ENCODE assay signal across 9 cellular contexts in the genomic region with DNA sequence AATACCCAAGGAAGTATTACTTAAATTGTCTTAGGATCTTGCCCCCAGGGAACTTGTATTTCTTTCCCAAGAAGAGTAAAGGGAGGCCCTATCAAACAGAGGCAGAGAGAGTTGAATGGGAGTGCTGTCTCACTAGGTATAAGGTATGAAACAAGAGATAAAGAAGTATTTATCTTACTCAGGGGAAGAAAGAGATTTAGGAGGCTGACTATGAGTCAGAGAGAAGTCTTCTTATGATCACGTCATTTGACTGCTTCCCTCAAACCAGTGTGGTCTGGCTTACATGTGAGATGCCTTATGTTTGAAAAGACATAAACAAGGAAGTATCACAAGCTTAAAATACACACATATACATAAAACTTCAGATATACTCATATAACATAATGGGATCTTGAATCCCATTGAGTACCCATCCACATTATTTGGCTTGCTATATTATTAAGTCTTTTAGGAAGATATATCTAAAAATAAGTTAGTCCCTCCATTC. TPM values are rescaled to one million over a fixed set of nuclear protein-coding genes. Genes with fewer than 3 reads are reported as not detected.
DNase-seq lines count a peak whose midpoint lies in the region; ATAC-seq, FAIRE-seq and TF ChIP-seq lines count a peak whose summit lies in the region.
"Had no signal": no experiment of that assay in that cellular context is flagged by ENCODE, and none has a peak within 500 bp of the region (broad histone marks: within the 10 kb centered on the region; RNA-seq: fewer than 3 reads in every experiment).

No MANE protein-coding gene starts in this region.

- peak; percentile 45 for ATAC-seq in GM21381 (IDR thresholded peaks at IDR 0.05; ENCODE audit: unreplicated experiment)
- ATAC-seq in right lobe of liver: peak in 1 of 4 donors; percentile 2

- FAIRE-seq in H54 (lab: Jason Lieb, UNC): no peak

- 47% methylated on average over 1 of the region's 1 CpG for WGBS in right lobe of liver (ENCODE audit: insufficient coverage, low coverage, low lambda C conversion rate, missing lambda C conversion rate)
- 35 to 62% (median 55%) methylated on average over 1 of the region's 1 CpG for WGBS in adrenal gland, 4 donors

- H3K27me3 ChIP-seq in right lobe of liver (no peaks in the 10 kb centered on the region), adrenal gland (no peaks in the 10 kb centered on the region)

- H3K4me1 ChIP-seq in right lobe of liver (peaks cover 0 to 82% (median 31%) of the 10 kb centered on the region in 4 donors), adrenal gland (replicated peaks in 1 of 2) (peaks cover 17 to 37% of the 10 kb centered on the region in 2 donors)

- no peaks in the 10 kb centered on the region for H3K9me3 ChIP-seq in right lobe of liver
- no peaks in the 10 kb centered on the region for H3K9me3 ChIP-seq in adrenal gland (replicated peaks in 1 of 3)

- H3K36me3 ChIP-seq in right lobe of liver: no peaks in the 10 kb centered on the region
- no peaks in the 10 kb centered on the region for H3K36me3 ChIP-seq in adrenal gland (replicated peaks in 1 of 2)

- no peak overlapping the region for H3K4me3 ChIP-seq in right lobe of liver
- H3K4me3 ChIP-seq in adrenal gland: no peak overlapping the region
- H3K4me3 ChIP-seq: SK-N-MC had no signal

- TF ChIP-seq CTCF in right lobe of liver (IDR thresholded peaks at IDR 0.05): no peak
- no peak for TF ChIP-seq CTCF in adrenal gland (IDR thresholded peaks at IDR 0.05)

- peak overlapping the region; percentile 49 to 97 (median 94) for H3K27ac ChIP-seq in right lobe of liver
- H3K27ac ChIP-seq in adrenal gland: peak overlapping the region in 2 of 5 donors; percentile 9 to 38
- H3K27ac ChIP-seq: SK-N-MC had no signal

- intact Hi-C loops in right lobe of liver (cut with DNase I): no loop called here
- intact Hi-C loops in adrenal gland (cut with DNase I): no loop called here

- DNase-seq in Daoy (ENCODE audit: low read depth) (peak; percentile 81), HS-5 (ENCODE audit: low read depth) (peak; percentile 48), right lobe of liver (no peak), adrenal gland (no peak), T1000 (lab: John Stamatoyannopoulos, UW) (no peak), H54 (ENCODE audit: insufficient read length, low spot score) (no peak)
- DNase-seq in activated gamma-delta T cell treated with anti-CD3 and anti-CD28 coated beads, Interleukin-2, amount 50 U/mL, for 16 hours (ENCODE audit: low read depth): peak; percentile 9

- TF ChIP-seq POLR2A in right lobe of liver (IDR thresholded peaks at IDR 0.05) (no peak), adrenal gland (IDR thresholded peaks at IDR 0.05) (no peak), H54 (IDR thresholded peaks at IDR 0.05; ENCODE audit: low read depth, low read length) (no peak)

RNA-seq across cellular contexts. Expression of gene DUSP10, which starts 29.6 kb away (rescaled TPM):
- 22.6 and 24.4 TPM in 2 replicates for total RNA-seq in Daoy (2014; rRNA removed; shearing (Covaris generic))
- total RNA-seq in right lobe of liver (10 to 100 TPM in 5 of 6 experiments, 1 to 10 TPM in 1; 7.7 to 22.3 (median 16.3) TPM), adrenal gland (10 to 100 TPM in 2 of 8 donors, 1 to 10 TPM in 6; 3.7 to 22.1 (median 7.5) TPM)
- polyA plus RNA-seq in adrenal gland: 1 to 10 TPM; 2.6 to 8.1 (median 5.1) TPM

Comparison
In these comparisons a context has a peak if more than half of its experiments do, and no peak if none do; other contexts are left out.
1. DNase-seq: peak in Daoy (single experiment), HS-5 (single experiment) and activated gamma-delta T cell treated with anti-CD3 and anti-CD28 coated beads, Interleukin-2, amount 50 U/mL, for 16 hours (single experiment); none in right lobe of liver (0 of 3), adrenal gland (0 of 7), T1000 (single experiment) and H54 (single experiment).